ENCODE assay signal across 12 cellular contexts in the genomic region with DNA sequence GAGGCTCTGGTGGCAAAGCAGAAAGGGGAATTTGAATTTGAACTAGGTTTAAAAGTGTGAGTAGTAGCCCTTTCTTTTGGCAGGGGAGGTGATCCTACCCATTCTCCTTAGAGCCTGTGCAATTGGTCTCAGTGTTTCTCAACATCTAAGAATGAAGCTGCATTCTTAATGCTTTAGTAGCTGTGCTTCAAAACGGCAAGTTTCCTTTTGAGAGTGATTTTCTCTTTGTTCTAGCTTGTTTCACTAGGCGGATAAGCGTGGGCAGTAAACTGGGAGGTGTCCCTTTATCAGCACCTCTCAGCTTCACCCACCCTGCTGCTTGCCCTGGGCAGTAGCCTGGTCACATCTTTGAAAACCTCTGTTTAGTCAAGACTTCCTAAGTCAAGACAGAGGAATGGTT. TPM values are rescaled to one million over a fixed set of nuclear protein-coding genes. Genes with fewer than 3 reads are reported as not detected.
DNase-seq lines count a peak whose midpoint lies in the region; ATAC-seq and TF ChIP-seq lines count a peak whose summit lies in the region.
"Had no signal": no experiment of that assay in that cellular context is flagged by ENCODE, and none has a peak within 500 bp of the region (broad histone marks: within the 10 kb centered on the region; RNA-seq: fewer than 3 reads in every experiment).

No MANE protein-coding gene starts in this region.

- TF ChIP-seq CTCF in esophagus squamous epithelium (IDR thresholded peaks at IDR 0.05) (no peak), gastrocnemius medialis (IDR thresholded peaks at IDR 0.05 in 4 of 5, conservative IDR thresholded peaks at IDR 0.05 in 1 of 5) (no peak), mucosa of descending colon (IDR thresholded peaks at IDR 0.05) (no peak), BE2C (IDR thresholded peaks at IDR 0.05; ENCODE audit: low read depth, low read length) (no peak)

- H3K27me3 ChIP-seq in SJSA1 (replicated peaks): no peaks in the 10 kb centered on the region
- no peaks in the 10 kb centered on the region for H3K27me3 ChIP-seq in esophagus squamous epithelium
- no peaks in the 10 kb centered on the region for H3K27me3 ChIP-seq in gastrocnemius medialis
- peaks cover 55% of the 10 kb centered on the region for H3K27me3 ChIP-seq in BE2C

- in situ Hi-C loops in gastrocnemius medialis (cut with MboI; ENCODE audit: low sequenced_read_pairs in 4 of 4): no loop called here

- intact Hi-C loops in esophagus squamous epithelium (cut with DNase I) (loop anchor here (10.0 kb wide), 1 partner anchor 93 kb away; no protein-coding TSS in a partner anchor), gastrocnemius medialis (cut with DNase I; ENCODE audit: low total_unique reads) (no loop called here), mucosa of descending colon (cut with DNase I, micrococcal nuclease) (no loop called here)

- DNase-seq in GM03348 (ENCODE audit: low spot score) (peak; percentile 65), SJSA1 (ENCODE audit: low read depth in 1 of 2, low spot score in 2 of 2) (peak in 1 of 2 experiments; percentile 43), esophagus squamous epithelium (lab: John Stamatoyannopoulos, UW) (no peak), gastrocnemius medialis (no peak), mucosa of descending colon (no peak), RPMI8226 (no peak), T1000 (lab: John Stamatoyannopoulos, UW) (no peak), BE2C (no peak)
- DNase-seq: activated CD8-positive, alpha-beta memory T cell treated with anti-CD3 and anti-CD28 coated beads, Interleukin-2, amount 50 U/mL, for 4 hours; H7; Karpas-422; left colon had no signal

- H3K4me3 ChIP-seq in SJSA1 (no peak overlapping the region), esophagus squamous epithelium (peak overlapping the region in 1 of 4 donors; percentile 22), gastrocnemius medialis (peak overlapping the region in 1 of 4 donors; percentile 11), mucosa of descending colon (no peak overlapping the region), BE2C (ENCODE audit: low read depth, low read length) (no peak overlapping the region)

- H3K36me3 ChIP-seq in SJSA1: peaks cover 67% of the 10 kb centered on the region
- H3K36me3 ChIP-seq in esophagus squamous epithelium: no peaks in the 10 kb centered on the region
- H3K36me3 ChIP-seq in gastrocnemius medialis: no peaks in the 10 kb centered on the region
- no peaks in the 10 kb centered on the region for H3K36me3 ChIP-seq in mucosa of descending colon (ENCODE audit: low read depth)
- H3K36me3 ChIP-seq in BE2C: no peaks in the 10 kb centered on the region

- TF ChIP-seq POLR2A in esophagus squamous epithelium (IDR thresholded peaks at IDR 0.05) (no peak), gastrocnemius medialis (IDR thresholded peaks at IDR 0.05) (no peak)

- WGBS in esophagus squamous epithelium, 2 donors: 16 to 24% methylated on average over 3 of the region's 3 CpGs

- H3K9me3 ChIP-seq in SJSA1 (replicated peaks) (no peaks in the 10 kb centered on the region), esophagus squamous epithelium (no peaks in the 10 kb centered on the region), gastrocnemius medialis (no peaks in the 10 kb centered on the region), mucosa of descending colon (no peaks in the 10 kb centered on the region), BE2C (no peaks in the 10 kb centered on the region)

- H3K4me1 ChIP-seq in SJSA1 (replicated peaks): peaks cover 74% of the 10 kb centered on the region
- H3K4me1 ChIP-seq in esophagus squamous epithelium: peaks cover 5 to 98% (median 37%) of the 10 kb centered on the region in 3 donors
- H3K4me1 ChIP-seq in gastrocnemius medialis: peaks cover 87 to 88% of the 10 kb centered on the region in 2 donors
- H3K4me1 ChIP-seq in mucosa of descending colon (ENCODE audit: low read depth): peaks cover 27% of the 10 kb centered on the region
- no peaks in the 10 kb centered on the region for H3K4me1 ChIP-seq in BE2C

- peak overlapping the region; percentile 42 for H3K27ac ChIP-seq in SJSA1
- H3K27ac ChIP-seq in esophagus squamous epithelium: peak overlapping the region; percentile 23 to 58 (median 35)
- H3K27ac ChIP-seq in gastrocnemius medialis: peak overlapping the region; percentile 47 to 97 (median 74)

- ATAC-seq in gastrocnemius medialis (no peak), mucosa of descending colon (no peak)
- ATAC-seq: left colon had no signal

RNA-seq across cellular contexts. Expression of a gene that starts 6.7 kb away (rescaled TPM):
- 245 and 249 TPM in 2 replicates for total RNA-seq in SJSA1 (2014; rRNA removed; shearing (Covaris generic))
- total RNA-seq in esophagus squamous epithelium (100 to 1,000 TPM in 1 of 4 donors, 10 to 100 TPM in 3; 16.4 to 107 (median 29.9) TPM), gastrocnemius medialis (100 to 1,000 TPM in 2 of 4 donors, 10 to 100 TPM in 2; 93.2 to 194 (median 119) TPM), mucosa of descending colon (100 to 1,000 TPM in 1 of 3 donors, 10 to 100 TPM in 2; 66.9 to 104 (median 85.8) TPM)
- not detected for polyA plus RNA-seq in BE2C (2012; ENCODE audit: insufficient read depth, insufficient read length, low read depth)
